In the genomic region with DNA sequence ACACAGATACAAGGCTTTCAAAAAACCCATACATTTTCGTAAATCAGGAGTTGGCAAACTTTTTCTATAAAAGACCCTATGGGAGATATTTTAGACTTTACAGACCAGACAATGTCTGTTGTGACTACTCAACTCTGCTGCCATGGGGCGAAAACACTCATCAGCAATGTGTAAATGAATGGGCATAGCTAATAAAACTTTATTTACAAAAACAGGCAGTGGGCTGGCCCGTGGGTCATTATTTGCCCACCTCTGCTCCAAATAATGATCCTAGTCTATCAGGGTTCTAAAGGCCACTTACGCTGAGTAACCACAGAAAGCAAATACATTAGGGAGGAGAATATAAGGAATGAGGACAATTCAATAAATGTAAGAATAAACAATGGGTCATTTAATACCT, we compare ENCODE assay signal across 8 cellular contexts.
"Had no signal": no experiment of that assay in that cellular context is flagged by ENCODE, and none has a peak within 500 bp of the region (broad histone marks: within the 10 kb centered on the region; RNA-seq: fewer than 3 reads in every experiment).

No MANE protein-coding gene starts in this region.

- H3K9me3 Mint-ChIP-seq: GM23338, H9, IgD-negative memory B cell had no signal

- DNase-seq: H9, HCEC 1CT, KG1 had no signal

- FAIRE-seq: H1, H54, HTR-8/SVneo had no signal

- H3K4me3 ChIP-seq: GM23338 had no signal

- ATAC-seq: GM23338 had no signal

- H3K4me3 Mint-ChIP-seq: GM23338, H9, IgD-negative memory B cell had no signal

- H3K27ac Mint-ChIP-seq: GM23338, H9, IgD-negative memory B cell had no signal

- H2AFZ ChIP-seq: GM23338 had no signal

- H3K4me2 ChIP-seq: GM23338 had no signal

- H3K36me3 Mint-ChIP-seq: IgD-negative memory B cell had no signal
